Comparison of ENCODE assay signal across 10 cellular contexts in the genomic region with DNA sequence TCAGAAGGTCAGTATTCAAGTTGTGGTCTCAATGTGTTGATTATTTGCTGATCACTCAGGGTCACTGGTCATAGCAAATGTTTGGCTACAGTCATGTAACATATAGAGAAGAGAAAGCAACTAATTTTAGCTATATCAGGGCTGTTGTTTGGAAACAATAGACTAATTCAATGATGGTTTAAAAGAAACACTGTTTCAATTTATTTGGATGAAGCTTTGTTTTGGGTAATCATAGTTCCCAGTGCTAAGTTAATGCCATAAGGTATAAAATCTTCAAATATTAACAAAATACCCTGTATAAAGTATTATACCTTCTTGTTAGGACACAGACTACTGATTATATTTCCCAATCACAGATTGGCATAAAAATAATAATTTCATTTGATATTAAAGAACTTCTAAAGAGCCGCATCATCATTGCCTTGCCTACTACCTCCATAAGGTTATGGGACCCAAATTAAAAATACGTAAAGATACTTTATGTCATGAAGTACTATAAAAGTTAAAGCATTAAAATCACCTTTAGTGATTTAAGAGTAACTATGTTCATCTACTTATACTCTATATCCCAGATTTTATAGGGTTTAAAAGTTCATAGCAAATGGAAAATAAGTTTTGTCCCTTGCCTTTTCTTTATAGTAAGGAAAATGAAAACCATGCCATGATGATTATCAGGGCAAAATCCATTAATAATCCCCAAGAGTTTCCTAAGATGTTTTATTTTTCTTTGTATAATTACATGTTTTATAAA. TPM values are rescaled to one million over a fixed set of nuclear protein-coding genes. Genes with fewer than 3 reads are reported as not detected.
DNase-seq lines count a peak whose midpoint lies in the region; TF ChIP-seq lines count a peak whose summit lies in the region.
"Had no signal": no experiment of that assay in that cellular context is flagged by ENCODE, and none has a peak within 500 bp of the region (broad histone marks: within the 10 kb centered on the region; RNA-seq: fewer than 3 reads in every experiment).

No MANE protein-coding gene starts in this region.

- H3K9ac ChIP-seq in skeletal muscle satellite cell (ENCODE audit: low read depth, low read length), result peak overlapping the region; percentile 97

- in situ Hi-C loops in SK-MEL-5 (cut with HindIII; ENCODE audit: low pct_unique_long_range_greater_than_20kb, low sequenced_read_pairs), result loop anchor here (25.0 kb wide), 1 partner anchor 185 kb away; no protein-coding TSS in a partner anchor

- H3K9me3 ChIP-seq in skeletal muscle satellite cell (replicated peaks; ENCODE audit: low read length), result no peaks in the 10 kb centered on the region

- peaks cover 12% of the 10 kb centered on the region for H3K36me3 ChIP-seq in skeletal muscle satellite cell (ENCODE audit: insufficient read depth, low read length)

- peak overlapping the region; percentile 87 for H3K4me2 ChIP-seq in skeletal muscle satellite cell (ENCODE audit: low read length)

- CTCF ChIA-PET in HEK293T (lab: Yijun Ruan, JAX), result no interaction called here

- DNase-seq in NCI-H1694 treated with DMSO at 0.1 percent for 48 hours (lab: John Stamatoyannopoulos, UW) (peak; percentile 35), NCI-H1694 (lab: John Stamatoyannopoulos, UW) (no peak), SK-MEL-5 (ENCODE audit: low read depth, low spot score) (peak; percentile 51), epithelial cell of proximal tubule (ENCODE audit: low read depth) (no peak), COLO829 (ENCODE audit: low spot score) (no peak), HEK293T (ENCODE audit: extremely low spot score) (no peak)
- no peak for DNase-seq in stimulated activated CD4-positive, alpha-beta T cell treated with anti-CD3 and anti-CD28 coated beads, Interleukin-2, amount 100 ng/mL, for 24 hours
- DNase-seq: activated gamma-delta T cell treated with Interleukin-2 at 50 U/mL for 16 hours, OCI-M1 had no signal

- peak overlapping the region; percentile 78 for H3K4me3 ChIP-seq in epithelial cell of proximal tubule (ENCODE audit: low read depth, low read length)
- peak overlapping the region; percentile 80 for H3K4me3 ChIP-seq in skeletal muscle satellite cell (ENCODE audit: low read length)

- H3K27me3 ChIP-seq in skeletal muscle satellite cell (ENCODE audit: control insufficient read depth, insufficient read depth, low read length), result no peaks in the 10 kb centered on the region

- H3K4me1 ChIP-seq in skeletal muscle satellite cell (ENCODE audit: control insufficient read depth, insufficient read depth, low read length), result peaks cover 40% of the 10 kb centered on the region

- no peak for TF ChIP-seq CTCF in epithelial cell of proximal tubule (conservative IDR thresholded peaks at IDR 0.05; ENCODE audit: low read depth, low read length)

- POLR2A ChIA-PET in HEK293T (lab: Yijun Ruan, JAX), result no interaction called here

TF ChIP-seq in HEK293T, 16 proteins besides CTCF, POLR2A, EP300 and RAD21:
- no peak for TF ChIP-seq CTBP1 (IDR thresholded peaks at IDR 0.05; ENCODE audit: borderline replicate concordance)
- TF ChIP-seq, protein P1, sequence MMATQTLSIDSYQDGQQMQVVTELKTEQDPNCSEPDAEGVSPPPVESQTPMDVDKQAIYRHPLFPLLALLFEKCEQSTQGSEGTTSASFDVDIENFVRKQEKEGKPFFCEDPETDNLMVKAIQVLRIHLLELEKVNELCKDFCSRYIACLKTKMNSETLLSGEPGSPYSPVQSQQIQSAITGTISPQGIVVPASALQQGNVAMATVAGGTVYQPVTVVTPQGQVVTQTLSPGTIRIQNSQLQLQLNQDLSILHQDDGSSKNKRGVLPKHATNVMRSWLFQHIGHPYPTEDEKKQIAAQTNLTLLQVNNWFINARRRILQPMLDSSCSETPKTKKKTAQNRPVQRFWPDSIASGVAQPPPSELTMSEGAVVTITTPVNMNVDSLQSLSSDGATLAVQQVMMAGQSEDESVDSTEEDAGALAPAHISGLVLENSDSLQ (IDR thresholded peaks at IDR 0.05), result no peak
- TF ChIP-seq L3MBTL2 (conservative IDR thresholded peaks at IDR 0.05), result no peak
- TF ChIP-seq HDGF (IDR thresholded peaks at IDR 0.05; ENCODE audit: borderline replicate concordance), result no peak
- TF ChIP-seq ELF4 (IDR thresholded peaks at IDR 0.05), result no peak
- no peak for TF ChIP-seq NFRKB (IDR thresholded peaks at IDR 0.05)
- no peak for TF ChIP-seq FOXK2 (IDR thresholded peaks at IDR 0.05)
- no peak for TF ChIP-seq ARNT (IDR thresholded peaks at IDR 0.05)
- no peak for TF ChIP-seq FOXM1 (IDR thresholded peaks at IDR 0.05; ENCODE audit: borderline replicate concordance)
- no peak for TF ChIP-seq BHLHE40 (IDR thresholded peaks at IDR 0.05; ENCODE audit: borderline replicate concordance)
- no peak for TF ChIP-seq LEF1 (IDR thresholded peaks at IDR 0.05; ENCODE audit: borderline replicate concordance)
- TF ChIP-seq FOXA1 (IDR thresholded peaks at IDR 0.05), result no peak
- TF ChIP-seq ZNF384 (IDR thresholded peaks at IDR 0.05), result no peak
- no peak for TF ChIP-seq TARDBP (IDR thresholded peaks at IDR 0.05)
- TF ChIP-seq SUZ12 (IDR thresholded peaks at IDR 0.05), result no peak
- no peak for TF ChIP-seq SP1 (IDR thresholded peaks at IDR 0.05)
TF ChIP-seq in HEK293T: peak in this region for 0.

RNA-seq across cellular contexts. Expression of a gene that starts 6.0 kb away (rescaled TPM):
- 11.5 and 16.0 TPM in 2 replicates for total RNA-seq in SK-MEL-5 (2014; rRNA removed; shearing (Covaris generic))
- 9.0 and 11.1 TPM in 2 replicates for polyA plus RNA-seq in SK-MEL-5 (2015; cell fraction: cytosol; rRNA removed)
- 6.6 and 6.7 TPM in 2 replicates for polyA plus RNA-seq in SK-MEL-5 (2015; cell fraction: nucleus; rRNA removed)
- 14.1 and 14.6 TPM in 2 replicates for total RNA-seq in epithelial cell of proximal tubule
- 36.2 and 40.6 TPM in 2 replicates for total RNA-seq in skeletal muscle satellite cell (2012; rRNA removed)

Comparison
In these comparisons a context has a peak if more than half of its experiments do, and no peak if none do; other contexts are left out.
1. DNase-seq: peak in NCI-H1694 treated with DMSO at 0.1 percent for 48 hours (single experiment) and SK-MEL-5 (single experiment); none in NCI-H1694 (single experiment), epithelial cell of proximal tubule (single experiment), COLO829 (single experiment), stimulated activated CD4-positive, alpha-beta T cell treated with anti-CD3 and anti-CD28 coated beads, Interleukin-2, amount 100 ng/mL, for 24 hours (0 of 2) and HEK293T (single experiment).